ENCODE assay signal across 8 cellular contexts in genomic region chr13:81565849-81566248, GRCh38.
"Had no signal": no experiment of that assay in that cellular context is flagged by ENCODE, and none has a peak within 500 bp of the region (broad histone marks: within the 10 kb centered on the region; RNA-seq: fewer than 3 reads in every experiment).

No MANE protein-coding gene starts in this region.

- H3K36me3 ChIP-seq: HAP-1 had no signal

- H3K9ac ChIP-seq: GM23248 had no signal

- H3K4me3 ChIP-seq: GM23248, HAP-1 had no signal

- ATAC-seq: HCT116 had no signal

- H2AFZ ChIP-seq: GM23248 had no signal

- H3K4me1 ChIP-seq: HAP-1 had no signal

- H3K27ac ChIP-seq: GM23248, HL-60 had no signal

- DNase-seq: GM23248, GOT3, H7, HFFc6, KG1 had no signal

- H3K9me3 ChIP-seq: HAP-1 had no signal
